In the genomic region with DNA sequence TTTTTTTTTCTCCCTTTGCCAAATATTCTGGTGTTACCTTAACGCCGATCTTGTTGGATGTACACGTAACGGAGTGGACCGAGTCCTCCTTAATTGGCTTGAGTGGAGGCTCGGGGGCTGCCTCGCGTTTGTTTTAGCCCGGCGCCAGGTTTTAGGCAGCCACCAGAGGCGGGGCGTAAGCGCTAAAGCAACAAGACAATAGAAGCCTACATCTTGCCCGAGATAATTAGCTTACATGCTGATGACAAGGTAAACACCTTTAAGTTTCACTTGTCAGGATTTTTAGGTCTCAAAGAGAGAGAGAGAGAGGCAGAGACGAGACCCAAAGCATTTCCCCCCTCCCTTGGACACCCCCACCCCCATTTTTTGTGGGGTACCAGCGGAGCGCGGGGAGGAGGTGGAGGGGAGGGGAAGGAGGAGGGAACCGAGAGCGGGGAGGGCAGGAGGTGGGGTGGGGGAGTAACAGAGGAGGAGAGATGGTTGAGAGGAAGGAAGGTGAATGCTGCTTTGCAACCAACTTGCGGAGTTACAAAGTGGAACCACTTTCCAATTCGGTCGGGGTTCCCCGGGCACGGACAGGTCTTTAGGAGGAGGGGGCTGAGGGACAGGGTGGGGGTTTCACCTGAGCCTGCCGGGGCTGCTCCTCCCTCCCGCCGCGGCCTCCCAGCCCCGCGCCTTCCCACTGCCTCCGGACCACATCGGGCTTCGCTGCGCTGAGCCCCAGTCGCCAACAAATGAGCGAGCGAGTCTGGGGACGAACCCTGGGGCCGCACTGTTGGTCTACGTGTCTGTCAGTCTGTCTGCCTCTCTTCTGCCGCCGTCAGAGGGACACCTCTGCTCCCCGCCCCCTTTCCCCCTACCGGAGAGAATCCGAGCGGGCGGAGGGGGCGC, we compare ENCODE assay signal across 10 cellular contexts. TPM values are rescaled to one million over a fixed set of nuclear protein-coding genes. Genes with fewer than 3 reads are reported as not detected.
A peak's percentile ranks its signal among the peaks of the same experiment; 100 is the strongest.
DNase-seq lines count a peak whose midpoint lies in the region; ATAC-seq, FAIRE-seq and TF ChIP-seq lines count a peak whose summit lies in the region.
"Had no signal": no experiment of that assay in that cellular context is flagged by ENCODE, and none has a peak within 500 bp of the region (broad histone marks: within the 10 kb centered on the region; RNA-seq: fewer than 3 reads in every experiment).

Gene NKX2-1 (minus strand): TSS at position 802 of the 891 bp plus-strand sequence. CDS start 103 bp downstream, at position 699.

- peaks cover 3 to 4% of the 10 kb centered on the region in 2 donors for H3K4me1 Mint-ChIP-seq in effector memory CD8-positive, alpha-beta T cell (ENCODE audit: low read depth in 2 of 2)

- H3K27me3 Mint-ChIP-seq in effector memory CD8-positive, alpha-beta T cell: peaks cover 59 to 72% of the 10 kb centered on the region in 2 donors

- FAIRE-seq in D721Med (lab: Jason Lieb, UNC): no peak

- H3K36me3 ChIP-seq in skeletal muscle satellite cell (ENCODE audit: insufficient read depth, low read length): no peaks in the 10 kb centered on the region

- H3K4me1 ChIP-seq in skeletal muscle satellite cell (ENCODE audit: control insufficient read depth, insufficient read depth, low read length): peaks cover 7% of the 10 kb centered on the region

- no peaks in the 10 kb centered on the region for H3K9me3 Mint-ChIP-seq in effector memory CD8-positive, alpha-beta T cell

- H3K27ac Mint-ChIP-seq in effector memory CD8-positive, alpha-beta T cell: no peak within 1 kb of the TSS

- TF ChIP-seq CTCF in D721Med (IDR thresholded peaks at IDR 0.05; ENCODE audit: insufficient read depth, missing control alignments): no peak

- H3K9me3 ChIP-seq in skeletal muscle satellite cell (replicated peaks; ENCODE audit: low read length): no peaks in the 10 kb centered on the region

- peak within 1 kb of the TSS; percentile 75 for H3K4me2 ChIP-seq in skeletal muscle satellite cell (ENCODE audit: low read length)

- peak within 1 kb of the TSS; percentile 41 to 57 for H3K4me3 Mint-ChIP-seq in effector memory CD8-positive, alpha-beta T cell

- ATAC-seq in effector memory CD8-positive, alpha-beta T cell (replicated peaks): no peak
- ATAC-seq in HG03025 (IDR thresholded peaks at IDR 0.05; ENCODE audit: low FRiP score, unreplicated experiment): no peak

- peak within 1 kb of the TSS; percentile 34 for H3K4me3 ChIP-seq in skeletal muscle satellite cell (ENCODE audit: low read length)

- DNase-seq in NCI-H2029 (lab: John Stamatoyannopoulos, UW) (peak; percentile 99), NCI-H2029 treated with DMSO at 0.1 percent for 48 hours (lab: John Stamatoyannopoulos, UW) (no peak), NCI-H2196 (lab: John Stamatoyannopoulos, UW; ENCODE audit: unreplicated experiment) (peak; percentile 71), D721Med (ENCODE audit: insufficient read length, low spot score) (no peak), hypothalamus (lab: John Stamatoyannopoulos, UW) (no peak)
- no peak for DNase-seq in effector memory CD8-positive, alpha-beta T cell

- peaks cover 98% of the 10 kb centered on the region for H3K27me3 ChIP-seq in skeletal muscle satellite cell (ENCODE audit: control insufficient read depth, insufficient read depth, low read length)

- H3K36me3 Mint-ChIP-seq in effector memory CD8-positive, alpha-beta T cell (ENCODE audit: insufficient read depth): no peaks in the 10 kb centered on the region

- H3K9ac ChIP-seq in skeletal muscle satellite cell (ENCODE audit: low read depth, low read length): no peak within 1 kb of the TSS

RNA-seq across cellular contexts. Expression of gene NKX2-1, which starts in this region (rescaled TPM):
- not detected in 2 replicates for total RNA-seq in skeletal muscle satellite cell (2012; rRNA removed)
- total RNA-seq: lung microvascular endothelial cell, RPMI7951 had no signal

Comparison
In these comparisons a context has a peak if more than half of its experiments do, and no peak if none do; other contexts are left out.
1. DNase-seq: peak in NCI-H2029 (single experiment) and NCI-H2196 (single experiment); none in NCI-H2029 treated with DMSO at 0.1 percent for 48 hours (single experiment), effector memory CD8-positive, alpha-beta T cell (0 of 3), D721Med (single experiment) and hypothalamus (0 of 51).